Comparison of ENCODE assay signal across 27 cellular contexts in the genomic region with DNA sequence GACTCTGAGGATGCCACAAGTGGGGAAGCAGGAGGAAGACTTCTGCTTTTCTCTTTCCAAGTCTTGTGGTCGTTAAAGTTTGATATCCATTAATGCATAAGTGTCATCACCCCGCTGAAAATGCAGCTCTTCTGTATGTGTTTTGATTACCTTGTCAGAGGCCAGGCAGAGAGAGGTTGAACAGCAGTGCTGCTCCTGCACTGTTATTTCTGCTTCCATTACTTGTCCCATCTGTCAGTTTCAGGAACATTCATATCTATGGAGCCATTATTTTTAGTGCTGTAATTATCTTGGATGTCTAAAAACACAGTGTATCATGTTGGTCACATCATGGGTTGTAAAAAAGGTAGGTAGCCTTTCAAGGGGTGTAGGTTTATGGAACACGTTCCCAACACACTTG.
"Had no signal": no experiment of that assay in that cellular context is flagged by ENCODE, and none has a peak within 500 bp of the region (broad histone marks: within the 10 kb centered on the region; RNA-seq: fewer than 3 reads in every experiment).

No MANE protein-coding gene starts in this region.

- H2AFZ ChIP-seq: neural progenitor cell, parathyroid adenoma had no signal

- FAIRE-seq: small intestine, urothelium cell line had no signal

- H3K27me3 ChIP-seq: neural progenitor cell, ovary, right lobe of liver, sigmoid colon, thyroid gland, upper lobe of left lung had no signal

- DNase-seq: naive thymus-derived CD8-positive, alpha-beta T cell; nephron progenitor cell; occipital lobe; ovary; posterior cingulate gyrus; psoas muscle; right cardiac atrium; right lobe of liver; sigmoid colon; small intestine; stimulated activated CD4-positive, alpha-beta T cell treated with anti-CD3 and anti-CD28 coated beads, Interleukin-15, amount 100 ng/mL, for 24 hours; stimulated activated CD4-positive, alpha-beta T cell treated with anti-CD3 and anti-CD28 coated beads, Interleukin-2, amount 100 ng/mL, for 24 hours; stimulated activated CD4-positive, alpha-beta T cell treated with anti-CD3 and anti-CD28 coated beads, Interleukin-2, amount 100 ng/mL, for 48 hours; stimulated activated CD4-positive, alpha-beta T cell treated with anti-CD3 and anti-CD28 coated beads, Interleukin-4, amount 100 ng/mL, for 24 hours; stimulated activated naive B cell treated with anti-CD40 and anti-IgM and Interleukin-4, amounts not matched to agents 10 μg/mL and 1 μg/mL and 100 μg/mL, for 72 hours; stimulated activated naive CD4-positive, alpha-beta T cell treated with Interleukin-2 at 50 U/mL for 16 hours; stomach; thyroid gland; trophoblast cell; upper lobe of left lung had no signal

- H3K36me3 ChIP-seq: neural progenitor cell, ovary, right lobe of liver, sigmoid colon, stomach, thoracic aorta, thyroid gland, tibial nerve, upper lobe of left lung had no signal

- H3K27ac ChIP-seq: neural progenitor cell, ovary, parathyroid adenoma, psoas muscle, right lobe of liver, sigmoid colon, stomach, thoracic aorta, thyroid gland, tibial nerve, upper lobe of left lung had no signal

- ATAC-seq: naive thymus-derived CD8-positive, alpha-beta T cell; natural killer cell treated with Interleukin-12 subunit alpha and Interleukin-12 subunit beta and Interleukin-15 and Interleukin-18, amount 100 ng/mL, for 72 hours; psoas muscle; right cardiac atrium; right lobe of liver; stimulated activated effector memory CD8-positive, alpha-beta T cell treated with anti-CD3 and anti-CD28 coated beads, Interleukin-12 subunit alpha, Interleukin-12 subunit beta, amount 100 ng/mL, for 72 hours; stimulated activated naive B cell treated with anti-CD40 and anti-IgM and Interleukin-4, amounts not matched to agents 10 μg/mL and 1 μg/mL and 100 μg/mL, for 72 hours had no signal

- H3K79me2 ChIP-seq: parathyroid adenoma had no signal

- H3K4me3 ChIP-seq: neural progenitor cell, ovary, psoas muscle, right lobe of liver, sigmoid colon, stomach, thoracic aorta, thyroid gland, tibial nerve, upper lobe of left lung had no signal

- H3K9ac ChIP-seq: neural progenitor cell, parathyroid adenoma had no signal

- H3K4me2 ChIP-seq: neural progenitor cell had no signal

- H3K4me1 ChIP-seq: neural progenitor cell, parathyroid adenoma, psoas muscle, right lobe of liver, sigmoid colon, stomach, thyroid gland, tibial nerve, upper lobe of left lung had no signal

- H3K9me3 ChIP-seq: ovary, psoas muscle, right lobe of liver, sigmoid colon, stomach, thoracic aorta, thyroid gland, tibial nerve, upper lobe of left lung had no signal
